ENCODE assay signal across 8 cellular contexts in genomic region chr10:35819011-35819410, GRCh38.
"Had no signal": no experiment of that assay in that cellular context is flagged by ENCODE, and none has a peak within 500 bp of the region (broad histone marks: within the 10 kb centered on the region; RNA-seq: fewer than 3 reads in every experiment).

No MANE protein-coding gene starts in this region.

- ATAC-seq: GM23338 had no signal

- DNase-seq: H9, HCEC 1CT, HFFc6, Karpas-422, KBM-7 had no signal

- FAIRE-seq: H1, H54 had no signal
